17 cellular contexts compared by ENCODE assay signal in the genomic region with DNA sequence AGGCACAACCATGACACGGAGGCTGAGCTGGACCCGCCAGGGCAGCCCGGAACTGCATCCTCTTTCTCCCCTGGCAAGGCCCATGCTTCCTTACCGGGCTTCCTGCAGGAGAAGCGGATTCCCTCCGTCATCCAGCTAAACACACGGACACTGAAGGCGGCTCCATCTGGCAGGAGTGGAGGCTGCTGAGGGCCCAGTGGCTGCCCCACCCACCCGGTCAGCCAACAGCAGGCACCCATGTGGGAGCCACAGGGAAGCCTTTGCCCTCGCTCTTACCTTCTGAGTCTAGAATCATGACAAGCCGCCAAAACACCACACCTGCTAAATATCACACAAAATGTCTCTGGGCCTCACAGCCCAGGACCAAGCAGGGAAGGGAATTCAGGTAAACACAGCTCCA.
DNase-seq lines count a peak whose midpoint lies in the region; ATAC-seq and TF ChIP-seq lines count a peak whose summit lies in the region.
"Had no signal": no experiment of that assay in that cellular context is flagged by ENCODE, and none has a peak within 500 bp of the region (broad histone marks: within the 10 kb centered on the region; RNA-seq: fewer than 3 reads in every experiment).

No MANE protein-coding gene starts in this region.

- CTCF ChIA-PET in PC-9 (lab: Charles Lee), result no interaction called here

- peak overlapping the region; percentile 47 for H3K9ac ChIP-seq in neuronal stem cell (ENCODE audit: low read depth, low read length, poor library complexity)
- H3K9ac ChIP-seq: GM23248 had no signal

- no peaks in the 10 kb centered on the region for H3K79me1 ChIP-seq in neuronal stem cell (ENCODE audit: low read depth, low read length)

- no peak for TF ChIP-seq CTCF in PC-9 (conservative IDR thresholded peaks at IDR 0.05)
- no peak for TF ChIP-seq CTCF in body of pancreas (IDR thresholded peaks at IDR 0.05)

- no peak overlapping the region for H3K27ac ChIP-seq in PC-9
- H3K27ac ChIP-seq in body of pancreas, result peak overlapping the region; percentile 62 to 85 (median 70)
- no peak overlapping the region for H3K27ac ChIP-seq in neuronal stem cell (replicated peaks; ENCODE audit: low read length)
- H3K27ac ChIP-seq: GM23248 had no signal

- POLR2A ChIA-PET in PC-9 (lab: Charles Lee; ENCODE audit: unreplicated experiment), result no interaction called here

- H2BK12ac ChIP-seq in neuronal stem cell (ENCODE audit: low read length), result no peak overlapping the region

- H2BK120ac ChIP-seq in neuronal stem cell (ENCODE audit: low read depth, low read length), result no peak overlapping the region

- intact Hi-C loops in PC-9 (cut with micrococcal nuclease; ENCODE audit: unreplicated experiment), result no loop called here
- intact Hi-C loops in body of pancreas (cut with DNase I), result no loop called here
- intact Hi-C loops in left colon (cut with DNase I, micrococcal nuclease), result no loop called here

- H4K8ac ChIP-seq in neuronal stem cell (ENCODE audit: low read depth, low read length), result no peak overlapping the region

- no peak overlapping the region for H2AK5ac ChIP-seq in neuronal stem cell (ENCODE audit: low read depth, low read length)

- BruUV-seq in PC-9 (replicated peaks; lab: Mats Ljungman, UMichigan), result no TSS peak

- WGBS in body of pancreas, 2 donors, result 38 to 58% methylated on average over 7 to 11 of the region's 11 CpGs
- no CpG with 5 or more reads among the region's 11 CpGs for WGBS in neuronal stem cell (ENCODE audit: extremely low coverage in 2 of 2, insufficient read length in 2 of 2, insufficient replicate concordance in 1 of 2), 2 donors

- H3K9me2 ChIP-seq in PC-9 (ENCODE audit: insufficient read depth), result no peaks in the 10 kb centered on the region

- DNase-seq in PC-9 (no peak), body of pancreas (peak; percentile 85 to 95 (median 92)), neuronal stem cell (ENCODE audit: low spot score) (no peak), NOMO-1 treated with DMSO at 0.1 percent for 48 hours (lab: John Stamatoyannopoulos, UW; ENCODE audit: unreplicated experiment) (no peak), left colon (no peak)
- DNase-seq: ACHN; BE2C; C1 segment of cervical spinal cord; CD4-positive, CD25-positive, alpha-beta regulatory T cell; CD8-positive, alpha-beta memory T cell; COR-L47; DMS 273 treated with DMSO at 0.1 percent for 48 hours; DMS79; GF-D8; GM23248; HCEC 1CT had no signal

- H2AFZ ChIP-seq in PC-9, result peak overlapping the region; percentile 39; the same call in 1 of the 2 replicates
- no peak overlapping the region for H2AFZ ChIP-seq in neuronal stem cell (ENCODE audit: low read length)
- H2AFZ ChIP-seq: GM23248 had no signal

- H3K36me3 ChIP-seq in PC-9 (ENCODE audit: low read depth) (no peaks in the 10 kb centered on the region), body of pancreas (replicated peaks in 1 of 2; ENCODE audit: insufficient read depth in 1 of 2, low read depth in 2 of 2) (no peaks in the 10 kb centered on the region), neuronal stem cell (replicated peaks in 1 of 2; ENCODE audit: control insufficient read depth in 2 of 2, insufficient read depth in 2 of 2, low read length in 2 of 2) (no peaks in the 10 kb centered on the region)
- H3K36me3 ChIP-seq: BE2C had no signal

- no peaks in the 10 kb centered on the region; the same call in 1 of the 2 replicates for H3K9me3 ChIP-seq in PC-9 (ENCODE audit: insufficient read depth, low read depth)
- H3K9me3 ChIP-seq in body of pancreas, result no peaks in the 10 kb centered on the region
- no peaks in the 10 kb centered on the region for H3K9me3 ChIP-seq in neuronal stem cell (replicated peaks in 1 of 2; ENCODE audit: control insufficient read depth in 2 of 2, insufficient read depth in 1 of 2, low read depth in 1 of 2, low read length in 2 of 2)
- H3K9me3 ChIP-seq: BE2C had no signal

- H3F3A ChIP-seq in PC-9 (ENCODE audit: insufficient read depth, low read depth), result no peaks in the 10 kb centered on the region

- no peaks in the 10 kb centered on the region for H4K20me1 ChIP-seq in PC-9 (ENCODE audit: insufficient read depth)

- H3K27me3 ChIP-seq in PC-9 (ENCODE audit: insufficient read depth, low read depth) (peaks cover 70% of the 10 kb centered on the region), body of pancreas (no peaks in the 10 kb centered on the region), neuronal stem cell (ENCODE audit: control insufficient read depth in 3 of 3, insufficient read depth in 3 of 3, low read depth in 1 of 3, low read length in 3 of 3) (no peaks in the 10 kb centered on the region)
- H3K27me3 ChIP-seq: BE2C had no signal

- H4K91ac ChIP-seq in neuronal stem cell (ENCODE audit: low read depth, low read length, poor library complexity), result no peak overlapping the region

- H3K79me2 ChIP-seq in PC-9 (ENCODE audit: low read depth), result no peaks in the 10 kb centered on the region

- no peak overlapping the region for H3K14ac ChIP-seq in neuronal stem cell (ENCODE audit: low read length)

- no peak overlapping the region for H3K18ac ChIP-seq in neuronal stem cell (ENCODE audit: low read length)

- peak overlapping the region; percentile 39 for H3K23ac ChIP-seq in neuronal stem cell (ENCODE audit: low read depth, low read length, poor library complexity)

- H3K4me3 ChIP-seq in PC-9, result peak overlapping the region; percentile 15; the same call in 1 of the 2 replicates
- no peak overlapping the region for H3K4me3 ChIP-seq in body of pancreas
- H3K4me3 ChIP-seq in neuronal stem cell (ENCODE audit: low read length in 2 of 2), result no peak overlapping the region
- H3K4me3 ChIP-seq: GM23248 had no signal

- H2BK15ac ChIP-seq in neuronal stem cell (ENCODE audit: low read length), result no peak overlapping the region

- H3K4me2 ChIP-seq in PC-9 (peak overlapping the region; percentile 43), neuronal stem cell (ENCODE audit: insufficient read depth, low read length, poor library complexity, severe bottlenecking) (no peak overlapping the region)

- no peaks in the 10 kb centered on the region for H3K4me1 ChIP-seq in PC-9 (replicated peaks; ENCODE audit: insufficient read depth)
- H3K4me1 ChIP-seq in body of pancreas, result peaks cover 15% of the 10 kb centered on the region
- H3K4me1 ChIP-seq in neuronal stem cell (ENCODE audit: control insufficient read depth in 2 of 2, insufficient read depth in 1 of 2, low read depth in 1 of 2, low read length in 2 of 2), result no peaks in the 10 kb centered on the region
- H3K4me1 ChIP-seq: BE2C had no signal

- ATAC-seq in body of pancreas (peak; percentile 97), left colon (no peak), GM18505 (IDR thresholded peaks at IDR 0.05; ENCODE audit: unreplicated experiment) (no peak)

- H2BK5ac ChIP-seq in neuronal stem cell (ENCODE audit: low read length), result peak overlapping the region; percentile 1

- TF ChIP-seq POLR2A in body of pancreas (IDR thresholded peaks at IDR 0.05) (peak; percentile 11 to 64 (median 52)), GM18505 (IDR thresholded peaks at IDR 0.05; ENCODE audit: borderline replicate concordance, extremely low read depth, insufficient read depth, insufficient read length) (no peak)

- H3K4ac ChIP-seq in neuronal stem cell (ENCODE audit: low read length), result no peak overlapping the region

Comparison
In these comparisons a context has a peak if more than half of its experiments do, and no peak if none do; other contexts are left out.
1. DNase-seq: peak in body of pancreas (4 of 4); none in PC-9 (0 of 2), neuronal stem cell (single experiment), NOMO-1 treated with DMSO at 0.1 percent for 48 hours (single experiment) and left colon (0 of 2).
2. H3K27ac ChIP-seq: peak in body of pancreas (4 of 4); none in PC-9 (single experiment) and neuronal stem cell (single experiment).